ENCODE assay signal across 8 cellular contexts in the genomic region with DNA sequence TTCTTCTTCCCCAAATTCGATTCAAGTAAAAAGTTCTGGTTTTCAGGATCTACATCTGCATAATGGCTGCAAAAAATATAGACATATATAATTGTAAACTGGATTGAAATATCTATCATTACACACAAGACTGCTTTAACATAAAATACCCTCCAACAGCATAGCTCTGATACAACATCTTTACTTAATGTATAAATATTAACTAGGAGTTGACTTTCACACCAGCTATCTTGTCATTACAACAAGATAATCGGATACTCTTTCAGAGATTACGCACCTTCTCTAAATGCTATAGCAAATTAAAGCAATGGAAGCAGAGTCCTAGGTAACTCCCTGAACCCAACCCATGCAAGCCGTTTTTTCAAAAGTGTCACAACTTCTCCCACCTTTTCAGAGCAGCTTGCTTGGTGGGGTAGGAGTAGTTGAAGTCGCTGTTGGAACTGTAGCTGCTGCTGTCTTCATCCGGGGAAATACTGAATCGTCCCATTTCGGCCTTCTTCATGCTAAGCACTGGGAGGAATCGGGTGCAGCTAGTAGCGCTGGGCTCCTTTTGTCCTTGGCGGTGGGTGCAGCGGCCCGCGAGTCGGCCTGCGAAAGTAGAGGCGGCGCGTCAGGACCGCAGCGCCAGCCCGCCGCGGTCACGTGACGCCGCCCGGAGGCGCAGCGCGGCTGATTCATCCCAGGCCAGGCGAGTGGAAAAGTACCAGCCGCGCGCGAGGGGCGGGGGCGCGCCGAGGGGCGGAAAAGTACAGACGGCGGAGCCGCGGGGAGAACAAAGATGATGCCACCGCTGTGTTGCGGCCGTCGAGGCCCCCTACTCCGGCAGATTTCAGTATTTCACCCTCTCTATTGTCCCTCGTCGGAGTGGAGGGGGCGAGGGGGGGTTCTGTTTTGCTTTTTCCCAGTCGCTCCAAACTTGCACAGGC.
DNase-seq lines count a peak whose midpoint lies in the region; ATAC-seq and TF ChIP-seq lines count a peak whose summit lies in the region.

No MANE protein-coding gene starts in this region.

- peak overlapping the region; percentile 83 for H3K4me3 ChIP-seq in retinal pigment epithelial cell (ENCODE audit: low read length)

- peaks cover 58% of the 10 kb centered on the region for H3K36me3 Mint-ChIP-seq in T-helper 2 cell treated with Interferon-gamma antibody and Interleukin-4, amounts not matched to agents 5 μg/mL and 100 μg/mL, for 36 hours (ENCODE audit: low read depth)

- peaks cover 54% of the 10 kb centered on the region for H3K4me1 Mint-ChIP-seq in T-helper 2 cell treated with Interferon-gamma antibody and Interleukin-4, amounts not matched to agents 5 μg/mL and 100 μg/mL, for 36 hours (ENCODE audit: low read depth)

- peak overlapping the region; percentile 97 for H3K4me3 Mint-ChIP-seq in T-helper 2 cell treated with Interferon-gamma antibody and Interleukin-4, amounts not matched to agents 5 μg/mL and 100 μg/mL, for 36 hours

- DNase-seq in NCI-H146 (lab: John Stamatoyannopoulos, UW) (peak; percentile 89), anterior cingulate cortex (lab: John Stamatoyannopoulos, UW) (peak; percentile 12 to 92 (median 86)), hepatic stellate cell (ENCODE audit: low spot score) (peak; percentile 85), retinal pigment epithelial cell (ENCODE audit: low read depth) (no peak), OCI-M2 (lab: John Stamatoyannopoulos, UW; ENCODE audit: unreplicated experiment) (no peak)
- DNase-seq in T-helper 2 cell treated with Interferon-gamma antibody and Interleukin-4, amounts not matched to agents 5 μg/mL and 100 μg/mL, for 36 hours (ENCODE audit: low spot score), result peak; percentile 94

- ATAC-seq in GM18502 (IDR thresholded peaks at IDR 0.05; ENCODE audit: poor library complexity, unreplicated experiment) (peak; percentile 50), HG02840 (IDR thresholded peaks at IDR 0.05; ENCODE audit: low FRiP score, unreplicated experiment) (peak; percentile 62)

- no peaks in the 10 kb centered on the region for H3K9me3 Mint-ChIP-seq in T-helper 2 cell treated with Interferon-gamma antibody and Interleukin-4, amounts not matched to agents 5 μg/mL and 100 μg/mL, for 36 hours

- no peak for TF ChIP-seq CTCF in retinal pigment epithelial cell (conservative IDR thresholded peaks at IDR 0.05; ENCODE audit: low read depth, low read length)

- peaks cover 7% of the 10 kb centered on the region for H3K27me3 Mint-ChIP-seq in T-helper 2 cell treated with Interferon-gamma antibody and Interleukin-4, amounts not matched to agents 5 μg/mL and 100 μg/mL, for 36 hours (ENCODE audit: low read depth)

- peak overlapping the region; percentile 99 for H3K27ac Mint-ChIP-seq in T-helper 2 cell treated with Interferon-gamma antibody and Interleukin-4, amounts not matched to agents 5 μg/mL and 100 μg/mL, for 36 hours

Comparison
In these comparisons a context has a peak if more than half of its experiments do, and no peak if none do; other contexts are left out.
1. DNase-seq: peak in NCI-H146 (single experiment), T-helper 2 cell treated with Interferon-gamma antibody and Interleukin-4, amounts not matched to agents 5 μg/mL and 100 μg/mL, for 36 hours (single experiment), anterior cingulate cortex (58 of 58) and hepatic stellate cell (single experiment); none in retinal pigment epithelial cell (single experiment) and OCI-M2 (single experiment).